In the genomic region with DNA sequence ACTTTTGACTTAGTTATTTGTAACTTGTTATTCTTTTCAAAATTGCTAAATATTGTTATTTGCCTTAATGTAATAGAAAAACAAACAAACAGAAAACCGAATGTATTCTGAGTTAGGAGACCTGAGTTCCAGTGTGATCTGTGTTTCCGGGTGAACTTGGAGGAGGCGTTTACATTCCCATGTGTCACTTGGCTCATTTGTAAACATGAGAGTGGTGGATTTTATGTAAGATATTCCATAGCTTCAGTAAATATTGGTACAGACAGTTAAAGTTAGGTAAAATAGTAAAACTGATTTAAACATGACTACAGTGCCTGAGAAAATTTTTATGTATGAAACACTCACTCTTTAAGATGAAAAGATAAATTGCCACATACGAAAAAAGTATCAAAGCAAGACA, we compare ENCODE assay signal across 20 cellular contexts.
DNase-seq lines count a peak whose midpoint lies in the region; ATAC-seq, FAIRE-seq and TF ChIP-seq lines count a peak whose summit lies in the region.
"Had no signal": no experiment of that assay in that cellular context is flagged by ENCODE, and none has a peak within 500 bp of the region (broad histone marks: within the 10 kb centered on the region; RNA-seq: fewer than 3 reads in every experiment).

No MANE protein-coding gene starts in this region.

- H3K79me2 ChIP-seq in HepG2 (ENCODE audit: insufficient read depth, low read length) (no peaks in the 10 kb centered on the region), PC-3 (ENCODE audit: low read length) (no peaks in the 10 kb centered on the region)

- no peak overlapping the region for H2AFZ ChIP-seq in HepG2 (ENCODE audit: low read length)
- 0 out of 2 replicates have a peak overlapping the region, but pooled peaks have one; percentile 22 for H2AFZ ChIP-seq in PC-3 (ENCODE audit: low read length)

- H3K9ac ChIP-seq in HepG2 (ENCODE audit: insufficient read depth, low read depth, low read length): no peak overlapping the region
- no peak overlapping the region for H3K9ac ChIP-seq in PC-3 (ENCODE audit: low read length)

- H4K20me1 ChIP-seq in HepG2 (ENCODE audit: insufficient read depth, low read length) (no peaks in the 10 kb centered on the region), PC-3 (ENCODE audit: low read length) (no peaks in the 10 kb centered on the region)

- no peaks in the 10 kb centered on the region for H3F3A ChIP-seq in PC-3 (ENCODE audit: low read length, unreplicated experiment)

- intact Hi-C loops in HepG2 (cut with micrococcal nuclease; ENCODE audit: unreplicated experiment): no loop called here
- intact Hi-C loops in right lobe of liver (cut with DNase I): no loop called here
- intact Hi-C loops in PC-3 (cut with micrococcal nuclease): loop anchor here (10.0 kb wide), 1 partner anchor 271 kb away; no protein-coding TSS in a partner anchor
- intact Hi-C loops in left colon (cut with DNase I, micrococcal nuclease): no loop called here

- H3K4me1 ChIP-seq in HepG2 (ENCODE audit: insufficient read depth, low read length) (no peaks in the 10 kb centered on the region), right lobe of liver (no peaks in the 10 kb centered on the region), PC-3 (ENCODE audit: insufficient read depth, low read length) (0 out of 2 replicates have a peak, but pooled peaks cover 5% of the 10 kb centered on the region)
- H3K4me1 ChIP-seq: Caco-2, HAP-1 had no signal

- TF ChIP-seq POLR2A in HepG2 (IDR thresholded peaks at IDR 0.05; ENCODE audit: insufficient read depth in 1 of 2, low read depth in 2 of 2, low read length in 2 of 2): no peak
- TF ChIP-seq POLR2A in right lobe of liver (IDR thresholded peaks at IDR 0.05): no peak

- no peak for FAIRE-seq in HepG2 (lab: Jason Lieb, UNC)
- FAIRE-seq: GM12891, GM18507, H54 had no signal

- in situ Hi-C loops in HepG2 (cut with HindIII; ENCODE audit: extremely low pct_ligation_motif_present, low pct_unique_long_range_greater_than_20kb): no loop called here

- no peaks in the 10 kb centered on the region for H3K36me3 ChIP-seq in HepG2 (replicated peaks in 1 of 2; ENCODE audit: control insufficient read depth in 1 of 2, insufficient read depth in 2 of 2, low read length in 2 of 2)
- H3K36me3 ChIP-seq in right lobe of liver: no peaks in the 10 kb centered on the region
- H3K36me3 ChIP-seq in PC-3 (ENCODE audit: low read depth, low read length): no peaks in the 10 kb centered on the region
- H3K36me3 ChIP-seq: HAP-1 had no signal

- H3K9me3 ChIP-seq in HepG2 (ENCODE audit: low read length): no peaks in the 10 kb centered on the region
- no peaks in the 10 kb centered on the region for H3K9me3 ChIP-seq in right lobe of liver
- no peaks in the 10 kb centered on the region for H3K9me3 ChIP-seq in PC-3 (ENCODE audit: low read length)
- H3K9me3 ChIP-seq: Caco-2, HAP-1 had no signal

- TF ChIP-seq RAD21 in HepG2 (CRISPR knock-in tag; IDR thresholded peaks at IDR 0.05): no peak

- H3K4me2 ChIP-seq in HepG2 (ENCODE audit: low read depth, low read length) (no peak overlapping the region), PC-3 (ENCODE audit: low read length) (no peak overlapping the region; the same call in 1 of the 2 replicates)

- TF ChIP-seq CTCF in HepG2 (CRISPR knock-in tag; IDR thresholded peaks at IDR 0.05) (no peak), right lobe of liver (IDR thresholded peaks at IDR 0.05) (no peak), PC-3 (conservative IDR thresholded peaks at IDR 0.05; ENCODE audit: low read depth, low read length) (no peak)

- H3K9me2 ChIP-seq in PC-3 (replicated peaks; ENCODE audit: low read length): no peaks in the 10 kb centered on the region

- H3K4me3 ChIP-seq in HepG2 (replicated peaks in 1 of 3; ENCODE audit: insufficient read depth in 1 of 3, low read depth in 2 of 3, low read length in 3 of 3): no peak overlapping the region
- no peak overlapping the region for H3K4me3 ChIP-seq in right lobe of liver
- H3K4me3 ChIP-seq in PC-3 (ENCODE audit: low read length): no peak overlapping the region
- H3K4me3 ChIP-seq: HAP-1 had no signal

- BruUV-seq in HepG2 (replicated peaks; lab: Mats Ljungman, UMichigan) (no TSS peak), PC-3 (replicated peaks; lab: Mats Ljungman, UMichigan) (no TSS peak)

- 2% methylated on average over 4 of the region's 4 CpGs for WGBS in HepG2 (ENCODE audit: low lambda C conversion rate)
- 24% methylated on average over 4 of the region's 4 CpGs for WGBS in right lobe of liver (ENCODE audit: insufficient coverage, low coverage, low lambda C conversion rate, missing lambda C conversion rate)

- ATAC-seq in HepG2: no peak
- no peak for ATAC-seq in right lobe of liver
- ATAC-seq in PC-3: peak; percentile 93
- ATAC-seq in left colon: peak; percentile 63
- ATAC-seq in GM19324 (IDR thresholded peaks at IDR 0.05; ENCODE audit: low FRiP score, unreplicated experiment): no peak
- ATAC-seq: CD8-positive, alpha-beta T cell had no signal

- DNase-seq in HepG2 (ENCODE audit: low spot score) (no peak), right lobe of liver (no peak), PC-3 (peak; percentile 48), left colon (no peak), CD1c-positive myeloid dendritic cell (ENCODE audit: extremely low spot score) (no peak)
- DNase-seq: 8988T; C1 segment of cervical spinal cord; Caco-2; CD4-positive, CD25-positive, alpha-beta regulatory T cell; CD8-positive, alpha-beta T cell; DMS153; DMS79 treated with DMSO at 0.1 percent for 48 hours; GF-D8; GOT3; HFFc6 had no signal

- CTCF ChIA-PET in HepG2 (lab: Yijun Ruan, JAX; ENCODE audit: low intra/inter-chr PET ratio, low total read pairs) (no interaction called here), PC-3 (lab: Charles Lee) (no interaction called here)

- H3K27ac ChIP-seq in HepG2 (ENCODE audit: extremely low read length, insufficient read depth, low read length) (no peak overlapping the region), right lobe of liver (no peak overlapping the region), PC-3 (ENCODE audit: low read length) (no peak overlapping the region)

- TF ChIP-seq EP300 in HepG2 (IDR thresholded peaks at IDR 0.05; ENCODE audit: low read depth in 2 of 2, low read length in 2 of 2) (no peak), HepG2 (CRISPR knock-in tag; IDR thresholded peaks at IDR 0.05; ENCODE audit: borderline replicate concordance) (no peak)

- H3K27me3 ChIP-seq in HepG2 (ENCODE audit: control insufficient read depth in 1 of 2, insufficient read depth in 2 of 2, low read length in 2 of 2): no peaks in the 10 kb centered on the region
- H3K27me3 ChIP-seq in right lobe of liver: no peaks in the 10 kb centered on the region
- no peaks in the 10 kb centered on the region for H3K27me3 ChIP-seq in PC-3 (ENCODE audit: low read length)

- POLR2A ChIA-PET in HepG2 (lab: Yijun Ruan, JAX): no interaction called here
- POLR2A ChIA-PET in PC-3 (lab: Charles Lee; ENCODE audit: unreplicated experiment): no interaction called here

TF ChIP-seq in HepG2, 621 proteins besides CTCF, POLR2A, EP300 and RAD21:
- TF ChIP-seq ZNF552 (CRISPR knock-in tag; IDR thresholded peaks at IDR 0.05; ENCODE audit: borderline replicate concordance) (no peak), FOXA3 (CRISPR knock-in tag; IDR thresholded peaks at IDR 0.05) (peak; percentile 30; the same call in 1 of the 2 replicates), MAFF (IDR thresholded peaks at IDR 0.05; ENCODE audit: low read depth, low read length) (no peak), NRL (CRISPR knock-in tag; IDR thresholded peaks at IDR 0.05; ENCODE audit: borderline replicate concordance) (no peak), ZNF784 (CRISPR knock-in tag; IDR thresholded peaks at IDR 0.05; ENCODE audit: borderline replicate concordance) (no peak)

Comparison
In these comparisons a context has a peak if more than half of its experiments do, and no peak if none do; other contexts are left out.
1. ATAC-seq: peak in PC-3 (single experiment) and left colon (single experiment); none in HepG2 (single experiment), right lobe of liver (0 of 4) and GM19324 (single experiment).